ENCODE assay signal across 19 cellular contexts in the genomic region with DNA sequence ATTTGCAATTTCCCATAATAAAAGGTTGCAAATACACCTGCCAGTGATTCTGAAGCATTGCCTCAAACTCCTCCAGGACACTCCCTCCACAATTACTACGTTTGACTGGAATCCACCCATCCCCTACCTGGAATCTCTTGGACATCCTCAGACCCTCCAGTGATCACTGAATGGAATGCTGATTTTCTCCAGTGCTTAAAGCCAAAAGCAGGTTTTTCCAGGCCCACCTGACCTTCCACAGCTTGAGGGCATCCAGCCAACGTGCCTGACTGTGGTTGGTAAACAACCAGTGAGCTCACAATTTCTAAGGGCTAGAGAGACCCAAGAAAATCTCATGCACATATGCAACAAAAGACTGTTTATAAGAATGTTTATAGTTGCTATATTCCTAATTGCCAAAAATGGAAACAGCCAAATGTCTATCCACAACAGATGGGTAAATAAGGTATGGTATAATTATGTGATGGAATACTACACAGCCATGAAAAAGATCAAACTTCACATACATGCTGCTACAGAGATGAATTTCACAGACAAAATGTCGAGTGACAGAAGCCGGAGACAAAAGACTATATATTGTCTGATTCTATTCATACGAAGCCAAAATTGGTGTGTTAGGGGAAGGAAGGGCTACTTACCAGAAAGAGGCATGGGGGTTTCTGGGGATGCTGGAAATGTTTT.
"Had no signal": no experiment of that assay in that cellular context is flagged by ENCODE, and none has a peak within 500 bp of the region (broad histone marks: within the 10 kb centered on the region; RNA-seq: fewer than 3 reads in every experiment).

No MANE protein-coding gene starts in this region.

- H3K27me3 ChIP-seq: adrenal gland, gastrocnemius medialis, heart left ventricle, neural progenitor cell, tibial artery, vagina had no signal

- H3K4me2 ChIP-seq: neural progenitor cell had no signal

- H3K4me1 ChIP-seq: gastrocnemius medialis, heart left ventricle, neural progenitor cell, prostate gland, tibial artery, vagina had no signal

- H3K36me3 ChIP-seq: adrenal gland, gastrocnemius medialis, heart left ventricle, neural progenitor cell, prostate gland, tibial artery, vagina had no signal

- ATAC-seq: activated CD4-positive, alpha-beta T cell treated with anti-CD3 and anti-CD28 coated beads for 36 hours; activated naive CD4-positive, alpha-beta T cell treated with anti-CD3 and anti-CD28 coated beads, Interleukin-2, amount 50 U/mL, for 72 hours; esophagus mucosa; gastrocnemius medialis; heart left ventricle; left ventricle myocardium superior; naive thymus-derived CD4-positive, alpha-beta T cell; right cardiac atrium; WTC11 had no signal

- H2AFZ ChIP-seq: neural progenitor cell had no signal

- H3K4me3 ChIP-seq: adrenal gland, gastrocnemius medialis, heart left ventricle, neural progenitor cell, prostate gland, tibial artery, vagina had no signal

- H3K27ac ChIP-seq: adrenal gland, gastrocnemius medialis, heart left ventricle, neural progenitor cell, prostate gland, tibial artery, vagina had no signal

- DNase-seq: activated CD4-positive, alpha-beta T cell treated with anti-CD3 and anti-CD28 coated beads for 36 hours; activated CD4-positive, alpha-beta T cell treated with anti-CD3 and anti-CD28 coated beads, Interleukin-2, amount 50 U/mL, for 48 hours; activated gamma-delta T cell; adrenal gland; effector CD4-positive, alpha-beta T cell; gastrocnemius medialis; heart left ventricle; left ventricle myocardium superior; naive thymus-derived CD4-positive, alpha-beta T cell; right cardiac atrium; stimulated activated CD4-positive, alpha-beta T cell treated with anti-CD3 and anti-CD28 coated beads, Interleukin-2, amount 100 ng/mL, for 24 hours; stimulated activated naive CD4-positive, alpha-beta T cell treated with Interleukin-2 at 50 U/mL for 16 hours; tibial artery had no signal

- H3K9me3 ChIP-seq: adrenal gland, gastrocnemius medialis, prostate gland, tibial artery, vagina had no signal
